ENCODE assay signal across 1 cellular context in genomic region chr16:20424129-20424866, GRCh38.
TF ChIP-seq lines count a peak whose summit lies in the region.

No MANE protein-coding gene starts in this region.

TF ChIP-seq in HepG2, 621 proteins besides CTCF, POLR2A, EP300 and RAD21 (continued from another document and continues in another):
- TF ChIP-seq ZMYM4 (CRISPR knock-in tag; IDR thresholded peaks at IDR 0.05) (peak; percentile 96), RERE (CRISPR knock-in tag; IDR thresholded peaks at IDR 0.05; ENCODE audit: low read depth) (peak; percentile 67; the same call in 1 of the 2 replicates), RFX3 (CRISPR knock-in tag; IDR thresholded peaks at IDR 0.05) (no peak), ZGPAT (CRISPR knock-in tag; IDR thresholded peaks at IDR 0.05) (peak; percentile 86; the same call in 1 of the 2 replicates), E2F5 (CRISPR knock-in tag; conservative IDR thresholded peaks at IDR 0.05) (no peak), KDM5B (CRISPR knock-in tag; IDR thresholded peaks at IDR 0.05; ENCODE audit: borderline replicate concordance) (no peak), ZMAT3 (CRISPR knock-in tag; conservative IDR thresholded peaks at IDR 0.05) (peak; percentile 82), ZNF598 (CRISPR knock-in tag; IDR thresholded peaks at IDR 0.05; ENCODE audit: borderline replicate concordance) (0 out of 2 replicates have a peak, but pooled peaks have one; percentile 57), ZNF619 (CRISPR knock-in tag; IDR thresholded peaks at IDR 0.05) (peak; percentile 74; the same call in 1 of the 2 replicates), ZNF878 (CRISPR knock-in tag; IDR thresholded peaks at IDR 0.05) (peak; percentile 50; the same call in 1 of the 2 replicates), ZFY (CRISPR knock-in tag; IDR thresholded peaks at IDR 0.05) (0 out of 2 replicates have a peak, but pooled peaks have one; percentile 41), ATM (IDR thresholded peaks at IDR 0.05; ENCODE audit: borderline replicate concordance) (no peak), MAFK (conservative IDR thresholded peaks at IDR 0.05 in 1 of 2, IDR thresholded peaks at IDR 0.05 in 1 of 2; ENCODE audit: low read length in 2 of 2) (no peak), HHEX (CRISPR knock-in tag; IDR thresholded peaks at IDR 0.05) (no peak), SPEN (CRISPR knock-in tag; IDR thresholded peaks at IDR 0.05; ENCODE audit: low read depth) (peak; percentile 66; the same call in 1 of the 2 replicates), ZNF713 (CRISPR knock-in tag; IDR thresholded peaks at IDR 0.05) (no peak), ZSCAN31 (CRISPR knock-in tag; IDR thresholded peaks at IDR 0.05; ENCODE audit: low read depth) (peak; percentile 57; the same call in 1 of the 2 replicates), ATF5 (CRISPR knock-in tag; IDR thresholded peaks at IDR 0.05; ENCODE audit: low read depth) (no peak), HOXA5 (CRISPR knock-in tag; IDR thresholded peaks at IDR 0.05) (no peak; the same call in none of the 2 replicates), ZFP36L2 (CRISPR knock-in tag; IDR thresholded peaks at IDR 0.05) (0 out of 2 replicates have a peak, but pooled peaks have one; percentile 22), XRCC5 (optimal IDR thresholded peaks at IDR 0.05; ENCODE audit: low read length) (no peak), HMGXB3 (CRISPR knock-in tag; IDR thresholded peaks at IDR 0.05; ENCODE audit: borderline replicate concordance) (peak; percentile 76; the same call in 1 of the 2 replicates), ZNF740 (CRISPR knock-in tag; IDR thresholded peaks at IDR 0.05) (peak; percentile 77), SIN3A (IDR thresholded peaks at IDR 0.05; ENCODE audit: borderline replicate concordance, low read depth, low read length) (no peak), ZMYM3 (CRISPR knock-in tag; IDR thresholded peaks at IDR 0.05) (peak; percentile 91; the same call in 1 of the 2 replicates), TSC22D2 (CRISPR knock-in tag; IDR thresholded peaks at IDR 0.05; ENCODE audit: borderline replicate concordance) (peak; percentile 75; the same call in 1 of the 2 replicates), ETV5 (CRISPR knock-in tag; IDR thresholded peaks at IDR 0.05; ENCODE audit: borderline replicate concordance) (peak; percentile 80), ZBTB21 (CRISPR knock-in tag; IDR thresholded peaks at IDR 0.05) (no peak), ZNF296 (CRISPR knock-in tag; conservative IDR thresholded peaks at IDR 0.05) (0 out of 2 replicates have a peak, but pooled peaks have one; percentile 32), TBX2 (CRISPR knock-in tag; IDR thresholded peaks at IDR 0.05; ENCODE audit: borderline replicate concordance) (peak; percentile 77; the same call in 1 of the 2 replicates), PHF5A (CRISPR knock-in tag; IDR thresholded peaks at IDR 0.05; ENCODE audit: low read depth, unreplicated experiment) (peak; percentile 91), ZNF776 (CRISPR knock-in tag; IDR thresholded peaks at IDR 0.05) (no peak), ZNF670 (CRISPR knock-in tag; IDR thresholded peaks at IDR 0.05; ENCODE audit: borderline replicate concordance) (0 out of 2 replicates have a peak, but pooled peaks have one; percentile 41), ZNF224 (CRISPR knock-in tag; IDR thresholded peaks at IDR 0.05) (no peak), ZNF850 (CRISPR knock-in tag; conservative IDR thresholded peaks at IDR 0.05) (no peak), SP4 (CRISPR knock-in tag; IDR thresholded peaks at IDR 0.05) (peak; percentile 72), MAX (IDR thresholded peaks at IDR 0.05) (peak; percentile 77), ZHX1 (CRISPR knock-in tag; IDR thresholded peaks at IDR 0.05; ENCODE audit: low read depth) (no peak)
